Comparison of ENCODE assay signal across 1 cellular context in genomic region chr3:84960994-84961393, GRCh38.
TF ChIP-seq lines count a peak whose summit lies in the region.

No MANE protein-coding gene starts in this region.

TF ChIP-seq in WTC11, 78 proteins besides CTCF, POLR2A, EP300 and RAD21 (continued from another document):
- TF ChIP-seq AFF4 (CRISPR knock-in tag; IDR thresholded peaks at IDR 0.05; ENCODE audit: borderline replicate concordance) (no peak), AR (CRISPR knock-in tag; IDR thresholded peaks at IDR 0.05) (no peak), IRF1 (CRISPR knock-in tag; IDR thresholded peaks at IDR 0.05) (no peak), ZNF121 (CRISPR knock-in tag; IDR thresholded peaks at IDR 0.05) (no peak), GTF2I (CRISPR knock-in tag; conservative IDR thresholded peaks at IDR 0.05) (no peak), FOXJ3 (CRISPR knock-in tag; IDR thresholded peaks at IDR 0.05; ENCODE audit: borderline replicate concordance) (no peak), ZNF512 (CRISPR knock-in tag; IDR thresholded peaks at IDR 0.05; ENCODE audit: borderline replicate concordance) (no peak), MXD4 (CRISPR knock-in tag; IDR thresholded peaks at IDR 0.05; ENCODE audit: borderline replicate concordance) (no peak)
- TF ChIP-seq, protein P1, sequence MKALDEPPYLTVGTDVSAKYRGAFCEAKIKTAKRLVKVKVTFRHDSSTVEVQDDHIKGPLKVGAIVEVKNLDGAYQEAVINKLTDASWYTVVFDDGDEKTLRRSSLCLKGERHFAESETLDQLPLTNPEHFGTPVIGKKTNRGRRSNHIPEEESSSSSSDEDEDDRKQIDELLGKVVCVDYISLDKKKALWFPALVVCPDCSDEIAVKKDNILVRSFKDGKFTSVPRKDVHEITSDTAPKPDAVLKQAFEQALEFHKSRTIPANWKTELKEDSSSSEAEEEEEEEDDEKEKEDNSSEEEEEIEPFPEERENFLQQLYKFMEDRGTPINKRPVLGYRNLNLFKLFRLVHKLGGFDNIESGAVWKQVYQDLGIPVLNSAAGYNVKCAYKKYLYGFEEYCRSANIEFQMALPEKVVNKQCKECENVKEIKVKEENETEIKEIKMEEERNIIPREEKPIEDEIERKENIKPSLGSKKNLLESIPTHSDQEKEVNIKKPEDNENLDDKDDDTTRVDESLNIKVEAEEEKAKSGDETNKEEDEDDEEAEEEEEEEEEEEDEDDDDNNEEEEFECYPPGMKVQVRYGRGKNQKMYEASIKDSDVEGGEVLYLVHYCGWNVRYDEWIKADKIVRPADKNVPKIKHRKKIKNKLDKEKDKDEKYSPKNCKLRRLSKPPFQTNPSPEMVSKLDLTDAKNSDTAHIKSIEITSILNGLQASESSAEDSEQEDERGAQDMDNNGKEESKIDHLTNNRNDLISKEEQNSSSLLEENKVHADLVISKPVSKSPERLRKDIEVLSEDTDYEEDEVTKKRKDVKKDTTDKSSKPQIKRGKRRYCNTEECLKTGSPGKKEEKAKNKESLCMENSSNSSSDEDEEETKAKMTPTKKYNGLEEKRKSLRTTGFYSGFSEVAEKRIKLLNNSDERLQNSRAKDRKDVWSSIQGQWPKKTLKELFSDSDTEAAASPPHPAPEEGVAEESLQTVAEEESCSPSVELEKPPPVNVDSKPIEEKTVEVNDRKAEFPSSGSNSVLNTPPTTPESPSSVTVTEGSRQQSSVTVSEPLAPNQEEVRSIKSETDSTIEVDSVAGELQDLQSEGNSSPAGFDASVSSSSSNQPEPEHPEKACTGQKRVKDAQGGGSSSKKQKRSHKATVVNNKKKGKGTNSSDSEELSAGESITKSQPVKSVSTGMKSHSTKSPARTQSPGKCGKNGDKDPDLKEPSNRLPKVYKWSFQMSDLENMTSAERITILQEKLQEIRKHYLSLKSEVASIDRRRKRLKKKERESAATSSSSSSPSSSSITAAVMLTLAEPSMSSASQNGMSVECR (CRISPR knock-in tag; IDR thresholded peaks at IDR 0.05; ENCODE audit: borderline replicate concordance), result no peak
